8 cellular contexts compared by ENCODE assay signal in genomic region chr16:1971678-1972489, GRCh38.
DNase-seq lines count a peak whose midpoint lies in the region; ATAC-seq, FAIRE-seq and TF ChIP-seq lines count a peak whose summit lies in the region.

TBL3 (plus strand) TSS chr16:1972053; CDS start chr16:1972165, 112 bp downstream.

- H3K4me3 ChIP-seq in AG09309 (ENCODE audit: control insufficient read depth, low read depth, low read length): peak within 1 kb of the TSS; percentile 92

- ATAC-seq in GM18909 (IDR thresholded peaks at IDR 0.05; ENCODE audit: poor library complexity, unreplicated experiment) (peak; percentile 77), HG03159 (IDR thresholded peaks at IDR 0.05; ENCODE audit: unreplicated experiment) (peak; percentile 80)

- peak; percentile 51 for FAIRE-seq in islet of Langerhans (lab: Jason Lieb, UNC)

- DNase-seq in AG09309 (ENCODE audit: low read depth) (peak; percentile 62), NCI-H345 (lab: John Stamatoyannopoulos, UW) (peak; percentile 94)
- peak; percentile 95 for DNase-seq in activated CD4-positive, CD25-positive, alpha-beta regulatory T cell treated with anti-CD3 and anti-CD28 coated beads, Interleukin-2, amount 50 U/mL, for 16 hours (ENCODE audit: low read depth, low spot score)
- peak; percentile 97 for DNase-seq in central memory CD4-positive, alpha-beta T cell
- DNase-seq in stimulated activated CD4-positive, alpha-beta T cell treated with anti-CD3 and anti-CD28 coated beads, Interleukin-12 subunit alpha, Interleukin-12 subunit beta, amount 100 ng/mL, for 24 hours (ENCODE audit: low read depth in 2 of 2): peak; percentile 93

- TF ChIP-seq CTCF in AG09309 (IDR thresholded peaks at IDR 0.05; ENCODE audit: control insufficient read depth, insufficient read depth, low read depth, low read length, missing control alignments): no peak

Comparison
In these comparisons a context has a peak if more than half of its experiments do, and no peak if none do; other contexts are left out.
1. Peak in every context shown above with its lines: DNase-seq, ATAC-seq and H3K4me3 ChIP-seq.